9 cellular contexts compared by ENCODE assay signal in genomic region chr11:47918370-47918690, GRCh38.
A peak's percentile ranks its signal among the peaks of the same experiment; 100 is the strongest.
DNase-seq lines count a peak whose midpoint lies in the region; ATAC-seq and TF ChIP-seq lines count a peak whose summit lies in the region.
"Had no signal": no experiment of that assay in that cellular context is flagged by ENCODE, and none has a peak within 500 bp of the region (broad histone marks: within the 10 kb centered on the region; RNA-seq: fewer than 3 reads in every experiment).

No MANE protein-coding gene starts in this region.

- H3K27ac ChIP-seq in breast epithelium = peak overlapping the region; percentile 16 to 56
- H3K27ac ChIP-seq in adrenal gland = peak overlapping the region; percentile 48 to 90 (median 79)
- peak overlapping the region; percentile 78 for H3K27ac ChIP-seq in mesodermal cell (ENCODE audit: low read depth, low read length, severe bottlenecking)
- peak overlapping the region; percentile 22 to 31 for H3K27ac ChIP-seq in tibial artery

- peaks cover 6% of the 10 kb centered on the region for H3K36me3 Mint-ChIP-seq in MCF 10A (ENCODE audit: insufficient read depth, unreplicated experiment)
- peaks cover 4% of the 10 kb centered on the region for H3K36me3 Mint-ChIP-seq in Caco-2 (ENCODE audit: insufficient read depth, unreplicated experiment)

- CTCF ChIA-PET in MCF 10A (lab: Yijun Ruan, JAX) (no interaction called here), Caco-2 (lab: Charles Lee) (no interaction called here)

- POLR2A ChIA-PET in MCF 10A (lab: Yijun Ruan, JAX) (no interaction called here), Caco-2 (lab: Charles Lee) (no interaction called here)

- ATAC-seq in HG02588 (IDR thresholded peaks at IDR 0.05; ENCODE audit: unreplicated experiment) (no peak), mucosa of descending colon (no peak)

- intact Hi-C loops in breast epithelium (cut with DNase I; ENCODE audit: low total_unique reads) = no loop called here
- intact Hi-C loops in MCF 10A (cut with micrococcal nuclease) = no loop called here
- intact Hi-C loops in adrenal gland (cut with DNase I) = no loop called here
- intact Hi-C loops in tibial artery (cut with DNase I; ENCODE audit: low total_unique reads) = no loop called here
- intact Hi-C loops in Caco-2 (cut with micrococcal nuclease; ENCODE audit: unreplicated experiment) = no loop called here
- intact Hi-C loops in mucosa of descending colon (cut with DNase I, micrococcal nuclease) = no loop called here

- H3K9me3 Mint-ChIP-seq in MCF 10A (ENCODE audit: unreplicated experiment) (no peaks in the 10 kb centered on the region), Caco-2 (ENCODE audit: unreplicated experiment) (no peaks in the 10 kb centered on the region)

- no peak overlapping the region for H3K27ac Mint-ChIP-seq in MCF 10A (ENCODE audit: low read depth, unreplicated experiment)
- no peak overlapping the region for H3K27ac Mint-ChIP-seq in Caco-2 (ENCODE audit: unreplicated experiment)

- TF ChIP-seq POLR2A in breast epithelium (IDR thresholded peaks at IDR 0.05) = no peak
- no peak for TF ChIP-seq POLR2A in adrenal gland (IDR thresholded peaks at IDR 0.05)

- no peaks in the 10 kb centered on the region for H3K9me3 ChIP-seq in breast epithelium
- H3K9me3 ChIP-seq in adrenal gland (replicated peaks in 1 of 3) = no peaks in the 10 kb centered on the region
- no peaks in the 10 kb centered on the region for H3K9me3 ChIP-seq in mesodermal cell (ENCODE audit: control insufficient read depth, low read length)
- no peaks in the 10 kb centered on the region for H3K9me3 ChIP-seq in tibial artery
- H3K9me3 ChIP-seq in Caco-2 = no peaks in the 10 kb centered on the region
- no peaks in the 10 kb centered on the region for H3K9me3 ChIP-seq in mucosa of descending colon

- H3K4me1 Mint-ChIP-seq in MCF 10A (ENCODE audit: insufficient read depth, unreplicated experiment) = peaks cover 7% of the 10 kb centered on the region
- H3K4me1 Mint-ChIP-seq in Caco-2 (ENCODE audit: low read depth, unreplicated experiment) = peaks cover 15% of the 10 kb centered on the region

- no peaks in the 10 kb centered on the region for H3K27me3 Mint-ChIP-seq in MCF 10A (ENCODE audit: insufficient read depth, unreplicated experiment)
- H3K27me3 Mint-ChIP-seq in Caco-2 (ENCODE audit: insufficient read depth, unreplicated experiment) = no peaks in the 10 kb centered on the region

- H3K36me3 ChIP-seq in breast epithelium (no peaks in the 10 kb centered on the region), adrenal gland (replicated peaks in 1 of 2) (no peaks in the 10 kb centered on the region), mesodermal cell (ENCODE audit: control insufficient read depth, insufficient read depth, low read length) (no peaks in the 10 kb centered on the region), tibial artery (no peaks in the 10 kb centered on the region), Caco-2 (ENCODE audit: control insufficient read depth, insufficient read depth, low read length) (no peaks in the 10 kb centered on the region), mucosa of descending colon (ENCODE audit: low read depth) (no peaks in the 10 kb centered on the region)

- H3K4me1 ChIP-seq in breast epithelium = no peaks in the 10 kb centered on the region
- peaks cover 14 to 36% of the 10 kb centered on the region in 2 donors for H3K4me1 ChIP-seq in adrenal gland (replicated peaks in 1 of 2)
- peaks cover 29% of the 10 kb centered on the region for H3K4me1 ChIP-seq in mesodermal cell (ENCODE audit: control insufficient read depth, insufficient read depth, low read length, poor library complexity, severe bottlenecking)
- peaks cover 0 to 12% (median 5%) of the 10 kb centered on the region in 4 donors for H3K4me1 ChIP-seq in tibial artery
- peaks cover 38% of the 10 kb centered on the region for H3K4me1 ChIP-seq in Caco-2
- no peaks in the 10 kb centered on the region for H3K4me1 ChIP-seq in mucosa of descending colon (ENCODE audit: low read depth)

- TF ChIP-seq CTCF in breast epithelium (IDR thresholded peaks at IDR 0.05) (no peak), MCF 10A (IDR thresholded peaks at IDR 0.05; ENCODE audit: unreplicated experiment) (no peak), adrenal gland (IDR thresholded peaks at IDR 0.05) (no peak), tibial artery (IDR thresholded peaks at IDR 0.05) (no peak), Caco-2 (IDR thresholded peaks at IDR 0.05; ENCODE audit: insufficient read depth in 1 of 2, low read depth in 1 of 2, low read length in 1 of 2, severe bottlenecking in 1 of 2, unreplicated experiment in 1 of 2) (no peak), mucosa of descending colon (IDR thresholded peaks at IDR 0.05) (no peak)

- no peak for DNase-seq in breast epithelium (ENCODE audit: low spot score in 2 of 2)
- DNase-seq in MCF 10A (ENCODE audit: unreplicated experiment) = no peak
- DNase-seq in adrenal gland = no peak
- DNase-seq in tibial artery = no peak
- no peak for DNase-seq in Caco-2
- DNase-seq in mucosa of descending colon = no peak
- DNase-seq: activated CD4-positive, alpha-beta T cell treated with anti-CD3 and anti-CD28 coated beads, Interleukin-2, amount 50 U/mL, for 48 hours had no signal

- H3K4me3 ChIP-seq in breast epithelium (no peak overlapping the region), adrenal gland (peak overlapping the region in 1 of 4 donors; percentile 35), mesodermal cell (ENCODE audit: extremely low read depth, insufficient read depth, low read length, poor library complexity, severe bottlenecking) (no peak overlapping the region), tibial artery (peak overlapping the region in 1 of 2 donors; percentile 22), Caco-2 (ENCODE audit: low read depth, low read length) (no peak overlapping the region), mucosa of descending colon (no peak overlapping the region)

- H3K27me3 ChIP-seq in breast epithelium = no peaks in the 10 kb centered on the region
- H3K27me3 ChIP-seq in adrenal gland = no peaks in the 10 kb centered on the region
- no peaks in the 10 kb centered on the region for H3K27me3 ChIP-seq in tibial artery
- H3K27me3 ChIP-seq in Caco-2 (replicated peaks; ENCODE audit: control insufficient read depth, insufficient read depth, low read length) = no peaks in the 10 kb centered on the region

- H3K4me3 Mint-ChIP-seq in MCF 10A (ENCODE audit: unreplicated experiment) (no peak overlapping the region), Caco-2 (ENCODE audit: unreplicated experiment) (no peak overlapping the region)

- BruUV-seq in MCF 10A (replicated peaks; lab: Mats Ljungman, UMichigan) (no TSS peak), Caco-2 (replicated peaks; lab: Mats Ljungman, UMichigan) (no TSS peak)

- 15 to 29% (median 23%) methylated on average over 3 of the region's 3 CpGs for WGBS in adrenal gland, 4 donors
- 80 to 86% methylated on average over 1 of the region's 3 CpGs for WGBS in mesodermal cell (ENCODE audit: insufficient coverage in 2 of 2), 2 experiments

Comparison
In these comparisons a context has a peak if more than half of its experiments do, and no peak if none do; other contexts are left out.
1. H3K27ac ChIP-seq: peak in every context shown above with its lines; median percentile 79 in adrenal gland; 78 in mesodermal cell; 36 in breast epithelium; 26 in tibial artery.